19 cellular contexts compared by ENCODE assay signal in the genomic region with DNA sequence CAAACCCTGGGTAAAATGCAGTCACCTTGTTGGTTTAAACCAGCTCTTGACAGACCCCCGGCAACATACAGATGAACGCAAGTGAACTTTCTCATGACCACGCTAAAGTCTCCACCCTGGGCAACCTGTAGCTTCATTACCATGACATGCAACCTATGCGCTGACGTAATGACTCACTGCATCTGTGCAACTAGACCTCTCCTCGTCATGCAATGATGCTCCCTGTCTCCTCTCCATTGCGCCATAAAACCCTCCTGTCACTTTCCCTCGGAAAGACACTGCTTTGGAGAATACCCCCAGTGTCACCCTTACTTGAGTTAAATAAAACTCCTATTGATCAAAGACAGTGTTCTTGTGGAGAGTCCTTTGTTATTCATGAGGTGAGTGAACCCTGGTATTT. TPM values are rescaled to one million over a fixed set of nuclear protein-coding genes. Genes with fewer than 3 reads are reported as not detected.
A peak's percentile ranks its signal among the peaks of the same experiment; 100 is the strongest.
DNase-seq lines count a peak whose midpoint lies in the region; ATAC-seq, FAIRE-seq and TF ChIP-seq lines count a peak whose summit lies in the region.
"Had no signal": no experiment of that assay in that cellular context is flagged by ENCODE, and none has a peak within 500 bp of the region (broad histone marks: within the 10 kb centered on the region; RNA-seq: fewer than 3 reads in every experiment).

No MANE protein-coding gene starts in this region.

- no peak overlapping the region for H3K9ac ChIP-seq in trophoblast cell (ENCODE audit: low read length)

- H4K12ac ChIP-seq in trophoblast cell (ENCODE audit: low read depth, low read length), result no peak overlapping the region

- intact Hi-C loops in posterior cingulate gyrus (cut with DNase I), result no loop called here

- H3K9me3 ChIP-seq in HEK293 (ENCODE audit: control insufficient read depth, insufficient read depth, low read depth, low read length) (no peaks in the 10 kb centered on the region), trophoblast cell (ENCODE audit: insufficient read depth, low read depth, low read length) (peaks cover 1% of the 10 kb centered on the region)

- H2AK5ac ChIP-seq in trophoblast cell (ENCODE audit: low read length), result no peak overlapping the region

- H3K27ac ChIP-seq in HEK293 (ENCODE audit: extremely low read depth, low read depth, low read length) (no peak overlapping the region), trophoblast cell (ENCODE audit: low read depth, low read length) (no peak overlapping the region)

- CTCF ChIA-PET in HEK293 (lab: Yijun Ruan, JAX), result interaction anchor here (0.6 to 1.0 kb wide), 3 partner anchors 29 to 778 kb away, joined by 3 to 4 read pairs (median 3); no protein-coding TSS in a partner anchor

- no peak overlapping the region for H2BK12ac ChIP-seq in trophoblast cell (ENCODE audit: low read length)

- TF ChIP-seq CTCF in HEK293 (tag by site-specific recombination; IDR thresholded peaks at IDR 0.05) (no peak), bronchial epithelial cell (IDR thresholded peaks at IDR 0.05; ENCODE audit: insufficient read depth, low read length, severe bottlenecking) (no peak)

- no peak overlapping the region for H4K8ac ChIP-seq in trophoblast cell (ENCODE audit: low read depth, low read length)

- H3K23ac ChIP-seq in trophoblast cell (ENCODE audit: low read length), result no peak overlapping the region

- H3K4me1 Mint-ChIP-seq in activated T-cell treated with anti-CD3 and anti-CD28 coated beads, Interleukin-2, amount 50 U/mL, for 72 hours (ENCODE audit: low read depth), result no peaks in the 10 kb centered on the region
- H3K4me1 Mint-ChIP-seq: GM23338, H9 had no signal

- H2BK5ac ChIP-seq in trophoblast cell (ENCODE audit: low read depth, low read length, poor library complexity), result no peak overlapping the region

- POLR2A ChIA-PET in HEK293 (lab: Yijun Ruan, JAX), result no interaction called here

- no peaks in the 10 kb centered on the region for H3K79me1 ChIP-seq in trophoblast cell (ENCODE audit: low read length)

- H3K4me3 Mint-ChIP-seq in activated T-cell treated with anti-CD3 and anti-CD28 coated beads, Interleukin-2, amount 50 U/mL, for 72 hours, result no peak overlapping the region
- H3K4me3 Mint-ChIP-seq: CD4-positive, alpha-beta memory T cell; GM23338; H9; HFFc6 had no signal

- no peaks in the 10 kb centered on the region for H3K4me1 ChIP-seq in HEK293 (ENCODE audit: control insufficient read depth, insufficient read depth, low read length)
- H3K4me1 ChIP-seq in trophoblast cell (ENCODE audit: control insufficient read depth in 1 of 2, insufficient read depth in 2 of 2, low read length in 2 of 2), result no peaks in the 10 kb centered on the region

- H3K27me3 ChIP-seq in bronchial epithelial cell (ENCODE audit: control insufficient read depth, insufficient read depth, low read length) (no peaks in the 10 kb centered on the region), trophoblast cell (ENCODE audit: insufficient read depth, low read length) (no peaks in the 10 kb centered on the region)

- no peaks in the 10 kb centered on the region for H3K36me3 ChIP-seq in HEK293 (ENCODE audit: control insufficient read depth in 2 of 2, insufficient read depth in 1 of 2, low read length in 2 of 2)
- H3K36me3 ChIP-seq in bronchial epithelial cell (ENCODE audit: control insufficient read depth, insufficient read depth, low read length), result no peaks in the 10 kb centered on the region
- H3K36me3 ChIP-seq in trophoblast cell (ENCODE audit: control insufficient read depth in 1 of 2, insufficient read depth in 2 of 2, low read length in 2 of 2), result no peaks in the 10 kb centered on the region

- H2AFZ ChIP-seq in trophoblast cell (ENCODE audit: insufficient read depth, low read length, poor library complexity), result no peak overlapping the region
- H2AFZ ChIP-seq: GM23338 had no signal

- H3K79me2 ChIP-seq in trophoblast cell (ENCODE audit: control insufficient read depth, insufficient read depth, low read length, poor library complexity), result no peaks in the 10 kb centered on the region

- H3K4ac ChIP-seq in trophoblast cell (ENCODE audit: low read depth, low read length), result no peak overlapping the region

- H3K36me3 Mint-ChIP-seq in activated T-cell treated with anti-CD3 and anti-CD28 coated beads, Interleukin-2, amount 50 U/mL, for 72 hours (ENCODE audit: insufficient read depth in 2 of 2), result no peaks in the 10 kb centered on the region
- H3K36me3 Mint-ChIP-seq: CD4-positive, alpha-beta memory T cell had no signal

- H3K18ac ChIP-seq in trophoblast cell (ENCODE audit: low read length), result no peak overlapping the region

- peaks cover 0 to 6% of the 10 kb centered on the region in 2 donors for H3K9me3 Mint-ChIP-seq in activated T-cell treated with anti-CD3 and anti-CD28 coated beads, Interleukin-2, amount 50 U/mL, for 72 hours
- H3K9me3 Mint-ChIP-seq: HFFc6 had no signal

- peak; percentile 3 for DNase-seq in ELR (ENCODE audit: low read depth)
- no peak for DNase-seq in bronchial epithelial cell (ENCODE audit: low read depth)
- peak; percentile 40 to 66 for DNase-seq in trophoblast cell
- DNase-seq in posterior cingulate gyrus, result no peak
- DNase-seq in activated T-cell treated with anti-CD3 and anti-CD28 coated beads, Interleukin-2, amount 50 U/mL, for 72 hours, result no peak
- DNase-seq: C1 segment of cervical spinal cord; Calu3; CD4-positive, alpha-beta memory T cell; COR-L47; DMS53; DMS79 treated with DMSO at 0.1 percent for 48 hours; GDM1; H9; HFFc6 had no signal

- H3K27me3 Mint-ChIP-seq in activated T-cell treated with anti-CD3 and anti-CD28 coated beads, Interleukin-2, amount 50 U/mL, for 72 hours (ENCODE audit: low read depth), result peaks cover 12% of the 10 kb centered on the region

- no CpG with 5 or more reads among the region's 8 CpGs for WGBS in trophoblast cell (ENCODE audit: extremely low coverage, insufficient coverage, insufficient read length)

- H4K91ac ChIP-seq in trophoblast cell (ENCODE audit: low read depth, low read length), result no peak overlapping the region

- no peak overlapping the region for H3K4me3 ChIP-seq in HEK293 (ENCODE audit: low read depth, low read length)
- no peak overlapping the region for H3K4me3 ChIP-seq in bronchial epithelial cell (ENCODE audit: low read depth, low read length)
- no peak overlapping the region for H3K4me3 ChIP-seq in trophoblast cell (ENCODE audit: low read depth, low read length)
- H3K4me3 ChIP-seq: GM12878, GM23338 had no signal

- H3K14ac ChIP-seq in trophoblast cell (ENCODE audit: low read length), result no peak overlapping the region

- ATAC-seq in activated T-cell treated with anti-CD3 and anti-CD28 coated beads, Interleukin-2, amount 50 U/mL, for 72 hours (replicated peaks in 1 of 2), result no peak
- ATAC-seq: GM12878, GM23338, HCT116 had no signal

- FAIRE-seq in bronchial epithelial cell (lab: Jason Lieb, UNC), result peak; percentile 50
- FAIRE-seq: GM12878, GM19239 had no signal

- H3K27ac Mint-ChIP-seq in activated T-cell treated with anti-CD3 and anti-CD28 coated beads, Interleukin-2, amount 50 U/mL, for 72 hours, result no peak overlapping the region
- H3K27ac Mint-ChIP-seq: CD4-positive, alpha-beta memory T cell; GM23338; H9; HFFc6 had no signal

- no peak overlapping the region for H2BK120ac ChIP-seq in trophoblast cell (ENCODE audit: insufficient read depth, low read length, poor library complexity)

- H3K4me2 ChIP-seq in trophoblast cell (ENCODE audit: low read length), result no peak overlapping the region
- H3K4me2 ChIP-seq: GM23338 had no signal

TF ChIP-seq in HEK293, 187 proteins besides CTCF, POLR2A, EP300 and RAD21:
- TF ChIP-seq, protein P1, sequence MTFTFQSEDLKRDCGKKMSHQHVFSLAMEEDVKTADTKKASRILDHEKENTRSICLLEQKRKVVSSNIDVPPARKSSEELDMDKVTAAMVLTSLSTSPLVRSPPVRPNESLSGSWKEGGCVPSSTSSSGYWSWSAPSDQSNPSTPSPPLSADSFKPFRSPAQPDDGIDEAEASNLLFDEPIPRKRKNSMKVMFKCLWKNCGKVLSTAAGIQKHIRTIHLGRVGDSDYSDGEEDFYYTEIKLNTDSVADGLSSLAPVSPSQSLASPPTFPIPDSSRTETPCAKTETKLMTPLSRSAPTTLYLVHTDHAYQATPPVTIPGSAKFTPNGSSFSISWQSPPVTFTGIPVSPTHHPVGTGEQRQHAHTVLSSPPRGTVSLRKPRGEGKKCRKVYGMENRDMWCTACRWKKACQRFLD (tag by site-specific recombination; IDR thresholded peaks at IDR 0.05), result no peak
- TF ChIP-seq, protein P2, sequence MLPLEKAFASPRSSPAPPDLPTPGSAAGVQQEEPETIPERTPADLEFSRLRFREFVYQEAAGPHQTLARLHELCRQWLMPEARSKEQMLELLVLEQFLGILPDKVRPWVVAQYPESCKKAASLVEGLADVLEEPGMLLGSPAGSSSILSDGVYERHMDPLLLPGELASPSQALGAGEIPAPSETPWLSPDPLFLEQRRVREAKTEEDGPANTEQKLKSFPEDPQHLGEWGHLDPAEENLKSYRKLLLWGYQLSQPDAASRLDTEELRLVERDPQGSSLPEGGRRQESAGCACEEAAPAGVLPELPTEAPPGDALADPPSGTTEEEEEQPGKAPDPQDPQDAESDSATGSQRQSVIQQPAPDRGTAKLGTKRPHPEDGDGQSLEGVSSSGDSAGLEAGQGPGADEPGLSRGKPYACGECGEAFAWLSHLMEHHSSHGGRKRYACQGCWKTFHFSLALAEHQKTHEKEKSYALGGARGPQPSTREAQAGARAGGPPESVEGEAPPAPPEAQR (tag by site-specific recombination; IDR thresholded peaks at IDR 0.05), result no peak
- TF ChIP-seq SCRT2 (tag by site-specific recombination; IDR thresholded peaks at IDR 0.05) (0 out of 2 replicates have a peak, but pooled peaks have one; percentile 20), KLF1 (tag by site-specific recombination; IDR thresholded peaks at IDR 0.05) (no peak)
- TF ChIP-seq, protein P3, sequence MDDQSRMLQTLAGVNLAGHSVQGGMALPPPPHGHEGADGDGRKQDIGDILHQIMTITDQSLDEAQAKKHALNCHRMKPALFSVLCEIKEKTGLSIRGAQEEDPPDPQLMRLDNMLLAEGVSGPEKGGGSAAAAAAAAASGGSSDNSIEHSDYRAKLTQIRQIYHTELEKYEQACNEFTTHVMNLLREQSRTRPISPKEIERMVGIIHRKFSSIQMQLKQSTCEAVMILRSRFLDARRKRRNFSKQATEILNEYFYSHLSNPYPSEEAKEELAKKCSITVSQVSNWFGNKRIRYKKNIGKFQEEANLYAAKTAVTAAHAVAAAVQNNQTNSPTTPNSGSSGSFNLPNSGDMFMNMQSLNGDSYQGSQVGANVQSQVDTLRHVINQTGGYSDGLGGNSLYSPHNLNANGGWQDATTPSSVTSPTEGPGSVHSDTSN (CRISPR knock-in tag; IDR thresholded peaks at IDR 0.05), result no peak

RNA-seq across cellular contexts. Expression of a gene that starts 52.5 kb away (rescaled TPM):
- 107 and 113 TPM in 2 replicates for total RNA-seq in bronchial epithelial cell
- 277 and 283 TPM in 2 replicates for polyA plus RNA-seq in trophoblast cell (2013)
- total RNA-seq in activated T-cell treated with anti-CD3 and anti-CD28 coated beads, Interleukin-2, amount 50 U/mL, for 72 hours, result 10 to 100 TPM; 28.4 to 35.9 TPM

Comparison
In these comparisons a context has a peak if more than half of its experiments do, and no peak if none do; other contexts are left out.
1. DNase-seq: peak in ELR (single experiment) and trophoblast cell (2 of 2); none in bronchial epithelial cell (single experiment), posterior cingulate gyrus (0 of 10) and activated T-cell treated with anti-CD3 and anti-CD28 coated beads, Interleukin-2, amount 50 U/mL, for 72 hours (0 of 2).